11 cellular contexts compared by ENCODE assay signal in genomic region chrX:5681159-5681558, GRCh38.
DNase-seq lines count a peak whose midpoint lies in the region; ATAC-seq and TF ChIP-seq lines count a peak whose summit lies in the region.
"Had no signal": no experiment of that assay in that cellular context is flagged by ENCODE, and none has a peak within 500 bp of the region (broad histone marks: within the 10 kb centered on the region; RNA-seq: fewer than 3 reads in every experiment).

No MANE protein-coding gene starts in this region.

- no peaks in the 10 kb centered on the region for H3K9me3 ChIP-seq in gastroesophageal sphincter

- no peak overlapping the region for H3K4me3 Mint-ChIP-seq in activated CD8-positive, alpha-beta memory T cell treated with anti-CD3 and anti-CD28 coated beads, Interleukin-2, amount 10 ng/mL, durations not matched to agents 7 days and 5 days
- H3K4me3 Mint-ChIP-seq: brain had no signal

- H3K4me3 ChIP-seq in foreskin fibroblast (ENCODE audit: low read depth in 1 of 2, low read length in 2 of 2) (no peak overlapping the region), gastroesophageal sphincter (no peak overlapping the region)

- H3K4me1 ChIP-seq in gastroesophageal sphincter: no peaks in the 10 kb centered on the region

- peak; percentile 2 for DNase-seq in Ammon's horn (ENCODE audit: low spot score)
- DNase-seq in NCI-H748 treated with DMSO at 0.1 percent for 48 hours (lab: John Stamatoyannopoulos, UW): peak; percentile 7
- peak in 1 of 2 donors; percentile 4 for DNase-seq in foreskin fibroblast
- DNase-seq in hippocampal formation (lab: John Stamatoyannopoulos, UW): no peak
- DNase-seq in activated CD8-positive, alpha-beta memory T cell treated with anti-CD3 and anti-CD28 coated beads, Interleukin-2, amount 10 ng/mL, durations not matched to agents 7 days and 5 days: no peak
- DNase-seq: NK-92 treated with Interleukin-12 subunit alpha and Interleukin-12 subunit beta, amount 100 ng/mL, for 24 hours had no signal

- H3K36me3 Mint-ChIP-seq in activated CD8-positive, alpha-beta memory T cell treated with anti-CD3 and anti-CD28 coated beads, Interleukin-2, amount 10 ng/mL, durations not matched to agents 7 days and 5 days: no peaks in the 10 kb centered on the region
- H3K36me3 Mint-ChIP-seq: brain had no signal

- H3K27me3 ChIP-seq in gastroesophageal sphincter: no peaks in the 10 kb centered on the region

- peak; percentile 77 for ATAC-seq in GM21360 (IDR thresholded peaks at IDR 0.05; ENCODE audit: unreplicated experiment)
- ATAC-seq in GM21717 (IDR thresholded peaks at IDR 0.05; ENCODE audit: unreplicated experiment): no peak
- ATAC-seq in gastroesophageal sphincter: no peak
- ATAC-seq in activated CD8-positive, alpha-beta memory T cell treated with anti-CD3 and anti-CD28 coated beads, Interleukin-2, amount 10 ng/mL, durations not matched to agents 7 days and 5 days: no peak

- H3K27ac Mint-ChIP-seq in activated CD8-positive, alpha-beta memory T cell treated with anti-CD3 and anti-CD28 coated beads, Interleukin-2, amount 10 ng/mL, durations not matched to agents 7 days and 5 days: no peak overlapping the region
- H3K27ac Mint-ChIP-seq: brain had no signal

- TF ChIP-seq POLR2A in gastroesophageal sphincter (IDR thresholded peaks at IDR 0.05): no peak

- peak; percentile 30 for TF ChIP-seq CTCF in foreskin fibroblast (IDR thresholded peaks at IDR 0.05; ENCODE audit: low read depth, low read length)
- TF ChIP-seq CTCF in gastroesophageal sphincter (IDR thresholded peaks at IDR 0.05): no peak

- no peaks in the 10 kb centered on the region for H3K27me3 Mint-ChIP-seq in activated CD8-positive, alpha-beta memory T cell treated with anti-CD3 and anti-CD28 coated beads, Interleukin-2, amount 10 ng/mL, durations not matched to agents 7 days and 5 days
- H3K27me3 Mint-ChIP-seq: brain had no signal

- H3K27ac ChIP-seq in gastroesophageal sphincter: no peak overlapping the region
- H3K27ac ChIP-seq: HL-60 had no signal

- H3K9me3 Mint-ChIP-seq in activated CD8-positive, alpha-beta memory T cell treated with anti-CD3 and anti-CD28 coated beads, Interleukin-2, amount 10 ng/mL, durations not matched to agents 7 days and 5 days (ENCODE audit: low read depth): peaks cover 4% of the 10 kb centered on the region
- H3K9me3 Mint-ChIP-seq: brain had no signal

- H3K36me3 ChIP-seq in gastroesophageal sphincter: no peaks in the 10 kb centered on the region

- WGBS in gastroesophageal sphincter (ENCODE audit: low coverage in 1 of 2), 2 donors: 47 to 53% methylated on average over 3 of the region's 3 CpGs

- no peaks in the 10 kb centered on the region for H3K4me1 Mint-ChIP-seq in activated CD8-positive, alpha-beta memory T cell treated with anti-CD3 and anti-CD28 coated beads, Interleukin-2, amount 10 ng/mL, durations not matched to agents 7 days and 5 days
- H3K4me1 Mint-ChIP-seq: brain had no signal

- CTCF ChIA-PET in activated CD8-positive, alpha-beta memory T cell treated with anti-CD3 and anti-CD28 coated beads, Interleukin-2, amount 10 ng/mL, durations not matched to agents 7 days and 5 days (lab: Charles Lee): no interaction called here

- TF ChIP-seq EP300 in gastroesophageal sphincter (IDR thresholded peaks at IDR 0.05): no peak

Comparison
In these comparisons a context has a peak if more than half of its experiments do, and no peak if none do; other contexts are left out.
1. DNase-seq: peak in Ammon's horn (single experiment) and NCI-H748 treated with DMSO at 0.1 percent for 48 hours (single experiment); none in hippocampal formation (0 of 2) and activated CD8-positive, alpha-beta memory T cell treated with anti-CD3 and anti-CD28 coated beads, Interleukin-2, amount 10 ng/mL, durations not matched to agents 7 days and 5 days (single experiment).